Comparison of ENCODE assay signal across 31 cellular contexts in genomic region chr16:49204191-49204590, GRCh38.
DNase-seq lines count a peak whose midpoint lies in the region; TF ChIP-seq lines count a peak whose summit lies in the region.
"Had no signal": no experiment of that assay in that cellular context is flagged by ENCODE, and none has a peak within 500 bp of the region (broad histone marks: within the 10 kb centered on the region; RNA-seq: fewer than 3 reads in every experiment).

No MANE protein-coding gene starts in this region.

- 95% methylated on average over 4 of the region's 4 CpGs for WGBS in esophagus muscularis mucosa

- H3K27ac Mint-ChIP-seq in osteocyte (ENCODE audit: unreplicated experiment): no peak overlapping the region
- H3K27ac Mint-ChIP-seq: B cell; CD4-positive, alpha-beta memory T cell; CD4-positive, alpha-beta T cell; CD4-positive, CD25-positive, alpha-beta regulatory T cell; CD8-positive, alpha-beta memory T cell; CD8-positive, alpha-beta T cell had no signal

- H3K27me3 ChIP-seq in esophagus muscularis mucosa (no peaks in the 10 kb centered on the region), Peyer's patch (no peaks in the 10 kb centered on the region)
- H3K27me3 ChIP-seq: BE2C; BLaER1; BLaER1 treated with 17β-estradiol and CSF1 and Interleukin-3, amounts not matched to agents 10 nM and 100 nM had no signal

- no peak for TF ChIP-seq POLR2A in esophagus muscularis mucosa (IDR thresholded peaks at IDR 0.05; ENCODE audit: low read depth)
- TF ChIP-seq POLR2A in Peyer's patch (IDR thresholded peaks at IDR 0.05): no peak

- intact Hi-C loops in esophagus muscularis mucosa (cut with DNase I): no loop called here

- H3K36me3 ChIP-seq in esophagus muscularis mucosa: no peaks in the 10 kb centered on the region
- H3K36me3 ChIP-seq in Peyer's patch: no peaks in the 10 kb centered on the region
- H3K36me3 ChIP-seq: BE2C; BLaER1; BLaER1 treated with 17β-estradiol and CSF1 and Interleukin-3, amounts not matched to agents 10 nM and 100 nM had no signal

- no peak for TF ChIP-seq CTCF in esophagus muscularis mucosa (IDR thresholded peaks at IDR 0.05)
- TF ChIP-seq CTCF in osteocyte (IDR thresholded peaks at IDR 0.05): no peak
- no peak for TF ChIP-seq CTCF in Peyer's patch (IDR thresholded peaks at IDR 0.05)

- H3K4me3 Mint-ChIP-seq in osteocyte (ENCODE audit: unreplicated experiment): no peak overlapping the region
- H3K4me3 Mint-ChIP-seq: B cell; CD14-positive monocyte; CD4-positive, alpha-beta memory T cell; CD4-positive, alpha-beta T cell; CD4-positive, CD25-positive, alpha-beta regulatory T cell; CD8-positive, alpha-beta memory T cell; CD8-positive, alpha-beta T cell had no signal

- H3K4me1 ChIP-seq in esophagus muscularis mucosa (no peaks in the 10 kb centered on the region), Peyer's patch (no peaks in the 10 kb centered on the region)
- H3K4me1 ChIP-seq: A549; BE2C; BLaER1; BLaER1 treated with 17β-estradiol and CSF1 and Interleukin-3, amounts not matched to agents 10 nM and 100 nM; Caco-2 had no signal

- no peaks in the 10 kb centered on the region for H3K4me1 Mint-ChIP-seq in osteocyte (ENCODE audit: unreplicated experiment)
- H3K4me1 Mint-ChIP-seq: B cell; CD14-positive monocyte; CD4-positive, alpha-beta memory T cell; CD4-positive, CD25-positive, alpha-beta regulatory T cell; CD8-positive, alpha-beta memory T cell had no signal

- H3K9me3 ChIP-seq in esophagus muscularis mucosa (no peaks in the 10 kb centered on the region), Peyer's patch (no peaks in the 10 kb centered on the region)
- H3K9me3 ChIP-seq: A549; BE2C; BLaER1; BLaER1 treated with 17β-estradiol and CSF1 and Interleukin-3, amounts not matched to agents 10 nM and 100 nM; Caco-2 had no signal

- H3K4me3 ChIP-seq in esophagus muscularis mucosa: no peak overlapping the region
- H3K4me3 ChIP-seq in Peyer's patch: no peak overlapping the region
- H3K4me3 ChIP-seq: A549; BLaER1; BLaER1 treated with 17β-estradiol and CSF1 and Interleukin-3, amounts not matched to agents 10 nM and 100 nM had no signal

- H3K9me3 Mint-ChIP-seq in osteocyte (ENCODE audit: unreplicated experiment): peaks cover 8% of the 10 kb centered on the region
- H3K9me3 Mint-ChIP-seq: CD8-positive, alpha-beta T cell had no signal

- H3K27ac ChIP-seq in esophagus muscularis mucosa (replicated peaks in 1 of 4) (no peak overlapping the region), Peyer's patch (no peak overlapping the region)
- H3K27ac ChIP-seq: 22Rv1; A549; BLaER1; BLaER1 treated with 17β-estradiol and CSF1 and Interleukin-3, amounts not matched to agents 10 nM and 100 nM; C4-2B had no signal

- TF ChIP-seq EP300 in esophagus muscularis mucosa (IDR thresholded peaks at IDR 0.05): no peak

- no peaks in the 10 kb centered on the region for H3K36me3 Mint-ChIP-seq in osteocyte (ENCODE audit: unreplicated experiment)
- H3K36me3 Mint-ChIP-seq: CD14-positive monocyte; CD4-positive, alpha-beta memory T cell; CD4-positive, CD25-positive, alpha-beta regulatory T cell; CD8-positive, alpha-beta memory T cell; CD8-positive, alpha-beta T cell had no signal

- no peaks in the 10 kb centered on the region for H3K27me3 Mint-ChIP-seq in osteocyte (ENCODE audit: unreplicated experiment)
- H3K27me3 Mint-ChIP-seq: B cell; CD4-positive, CD25-positive, alpha-beta regulatory T cell had no signal

- DNase-seq in esophagus muscularis mucosa (ENCODE audit: extremely low spot score) (peak; percentile 77), osteocyte (ENCODE audit: extremely low spot score, unreplicated experiment) (peak; percentile 73), Peyer's patch (no peak), RKO (ENCODE audit: low spot score) (no peak)
- DNase-seq: 8988T; ACHN; AML-193; BE2C; C1 segment of cervical spinal cord; Caco-2; Calu3; CD4-positive, alpha-beta memory T cell; CD4-positive, alpha-beta T cell; CD4-positive, CD25-positive, alpha-beta regulatory T cell; CD8-positive, alpha-beta memory T cell; CD8-positive, alpha-beta T cell; COR-L47; DMS 273 treated with DMSO at 0.1 percent for 48 hours; DMS153; DMS53; DMS79; DMS79 treated with DMSO at 0.1 percent for 48 hours; DND-41; EL had no signal

Comparison
In these comparisons a context has a peak if more than half of its experiments do, and no peak if none do; other contexts are left out.
1. DNase-seq: peak in esophagus muscularis mucosa (single experiment) and osteocyte (single experiment); none in Peyer's patch (0 of 3) and RKO (single experiment).